Comparison of ENCODE assay signal across 1 cellular context in the genomic region with DNA sequence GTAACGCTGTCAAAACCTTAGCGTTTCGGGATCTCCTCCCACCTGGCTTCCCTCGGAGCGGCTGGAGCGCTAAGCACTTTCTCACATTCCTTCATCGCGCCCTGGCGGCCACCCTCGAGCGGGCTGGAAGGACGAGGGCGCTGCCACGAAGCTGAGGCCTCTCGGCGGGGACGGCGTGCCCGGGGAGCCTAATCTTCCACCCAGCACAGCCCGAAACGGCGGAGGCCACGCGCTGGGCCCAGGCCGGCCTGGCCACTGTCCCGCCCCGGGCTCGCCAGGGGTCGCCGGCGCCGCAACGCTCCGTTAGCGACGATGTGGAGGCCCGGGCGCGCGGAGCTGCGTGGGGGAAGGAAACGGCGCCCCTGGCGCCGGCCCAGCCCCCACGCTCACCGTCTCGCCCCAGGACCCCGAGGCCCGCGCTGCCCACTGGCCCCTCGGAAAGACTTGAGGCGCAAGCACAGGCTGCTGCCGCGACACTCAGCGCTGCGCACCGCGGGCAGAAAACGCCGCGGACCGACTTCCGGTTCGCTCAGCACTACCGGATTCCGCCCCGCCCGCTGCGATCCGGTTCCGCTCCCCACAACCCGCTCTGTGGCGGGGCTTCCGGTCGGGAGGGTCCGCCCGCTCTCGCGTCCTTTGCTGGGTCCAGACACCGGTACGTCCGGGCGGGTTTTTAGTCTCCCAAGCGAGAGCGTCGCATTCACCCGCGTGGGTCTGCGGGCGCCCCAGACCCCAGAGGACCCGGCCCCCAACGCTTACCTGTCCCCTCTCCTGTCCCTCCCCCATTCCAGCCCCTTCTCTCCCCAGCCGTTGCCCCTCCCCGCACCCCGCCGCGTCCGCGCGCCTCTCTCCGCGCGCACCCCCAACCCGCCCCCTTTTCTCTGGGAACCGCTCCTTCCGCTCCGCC.
TF ChIP-seq lines count a peak whose summit lies in the region.

A gene with protein sequence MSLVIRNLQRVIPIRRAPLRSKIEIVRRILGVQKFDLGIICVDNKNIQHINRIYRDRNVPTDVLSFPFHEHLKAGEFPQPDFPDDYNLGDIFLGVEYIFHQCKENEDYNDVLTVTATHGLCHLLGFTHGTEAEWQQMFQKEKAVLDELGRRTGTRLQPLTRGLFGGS (plus strand): TSS at position 582 of the 907 bp plus-strand sequence. CDS start 572 bp downstream, outside the sequence.

TF ChIP-seq in HepG2, 621 proteins besides CTCF, POLR2A, EP300 and RAD21 (continued from another document and continues in another):
- TF ChIP-seq, protein P1, sequence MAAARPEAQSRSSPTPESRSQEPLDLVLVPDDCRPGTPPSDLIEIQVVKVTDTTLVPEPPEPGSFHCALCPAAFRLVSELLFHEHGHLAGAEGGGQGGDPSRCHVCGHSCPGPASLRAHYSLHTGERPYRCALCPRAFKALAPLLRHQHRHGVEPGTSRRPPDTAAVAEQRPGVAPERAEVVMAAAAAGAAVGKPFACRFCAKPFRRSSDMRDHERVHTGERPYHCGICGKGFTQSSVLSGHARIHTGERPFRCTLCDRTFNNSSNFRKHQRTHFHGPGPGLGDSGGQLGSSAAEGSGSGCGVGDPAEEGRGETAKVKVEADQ (CRISPR knock-in tag; IDR thresholded peaks at IDR 0.05; ENCODE audit: borderline replicate concordance) = peak; percentile 88
- no peak for TF ChIP-seq NR2F1 (CRISPR knock-in tag; IDR thresholded peaks at IDR 0.05)
- TF ChIP-seq ZNF549 (CRISPR knock-in tag; IDR thresholded peaks at IDR 0.05) = no peak
- no peak for TF ChIP-seq KDM6A (CRISPR knock-in tag; IDR thresholded peaks at IDR 0.05; ENCODE audit: low read depth)
- TF ChIP-seq FOXK1 (CRISPR knock-in tag; IDR thresholded peaks at IDR 0.05; ENCODE audit: borderline replicate concordance, low read depth) = peak; percentile 71; the same call in 1 of the 2 replicates
- TF ChIP-seq ZBTB1 (CRISPR knock-in tag; IDR thresholded peaks at IDR 0.05; ENCODE audit: borderline replicate concordance) = no peak
- TF ChIP-seq KLF9 (CRISPR knock-in tag; IDR thresholded peaks at IDR 0.05; ENCODE audit: low read depth) = no peak
- TF ChIP-seq NONO (IDR thresholded peaks at IDR 0.05) = no peak
- peak; percentile 93 for TF ChIP-seq NONO (CRISPR knock-in tag; conservative IDR thresholded peaks at IDR 0.05)
- TF ChIP-seq PAX8 (CRISPR knock-in tag; IDR thresholded peaks at IDR 0.05; ENCODE audit: borderline replicate concordance) = peak; percentile 39; the same call in 1 of the 2 replicates
- TF ChIP-seq, protein P2, sequence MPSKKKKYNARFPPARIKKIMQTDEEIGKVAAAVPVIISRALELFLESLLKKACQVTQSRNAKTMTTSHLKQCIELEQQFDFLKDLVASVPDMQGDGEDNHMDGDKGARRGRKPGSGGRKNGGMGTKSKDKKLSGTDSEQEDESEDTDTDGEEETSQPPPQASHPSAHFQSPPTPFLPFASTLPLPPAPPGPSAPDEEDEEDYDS (CRISPR knock-in tag; IDR thresholded peaks at IDR 0.05) = peak; percentile 61
- no peak for TF ChIP-seq NCOR1 (IDR thresholded peaks at IDR 0.05; ENCODE audit: borderline replicate concordance, low read length)
- TF ChIP-seq, protein P3, sequence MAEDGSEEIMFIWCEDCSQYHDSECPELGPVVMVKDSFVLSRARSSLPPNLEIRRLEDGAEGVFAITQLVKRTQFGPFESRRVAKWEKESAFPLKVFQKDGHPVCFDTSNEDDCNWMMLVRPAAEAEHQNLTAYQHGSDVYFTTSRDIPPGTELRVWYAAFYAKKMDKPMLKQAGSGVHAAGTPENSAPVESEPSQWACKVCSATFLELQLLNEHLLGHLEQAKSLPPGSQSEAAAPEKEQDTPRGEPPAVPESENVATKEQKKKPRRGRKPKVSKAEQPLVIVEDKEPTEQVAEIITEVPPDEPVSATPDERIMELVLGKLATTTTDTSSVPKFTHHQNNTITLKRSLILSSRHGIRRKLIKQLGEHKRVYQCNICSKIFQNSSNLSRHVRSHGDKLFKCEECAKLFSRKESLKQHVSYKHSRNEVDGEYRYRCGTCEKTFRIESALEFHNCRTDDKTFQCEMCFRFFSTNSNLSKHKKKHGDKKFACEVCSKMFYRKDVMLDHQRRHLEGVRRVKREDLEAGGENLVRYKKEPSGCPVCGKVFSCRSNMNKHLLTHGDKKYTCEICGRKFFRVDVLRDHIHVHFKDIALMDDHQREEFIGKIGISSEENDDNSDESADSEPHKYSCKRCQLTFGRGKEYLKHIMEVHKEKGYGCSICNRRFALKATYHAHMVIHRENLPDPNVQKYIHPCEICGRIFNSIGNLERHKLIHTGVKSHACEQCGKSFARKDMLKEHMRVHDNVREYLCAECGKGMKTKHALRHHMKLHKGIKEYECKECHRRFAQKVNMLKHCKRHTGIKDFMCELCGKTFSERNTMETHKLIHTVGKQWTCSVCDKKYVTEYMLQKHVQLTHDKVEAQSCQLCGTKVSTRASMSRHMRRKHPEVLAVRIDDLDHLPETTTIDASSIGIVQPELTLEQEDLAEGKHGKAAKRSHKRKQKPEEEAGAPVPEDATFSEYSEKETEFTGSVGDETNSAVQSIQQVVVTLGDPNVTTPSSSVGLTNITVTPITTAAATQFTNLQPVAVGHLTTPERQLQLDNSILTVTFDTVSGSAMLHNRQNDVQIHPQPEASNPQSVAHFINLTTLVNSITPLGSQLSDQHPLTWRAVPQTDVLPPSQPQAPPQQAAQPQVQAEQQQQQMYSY (CRISPR knock-in tag; IDR thresholded peaks at IDR 0.05) = 0 out of 2 replicates have a peak, but pooled peaks have one; percentile 5
- TF ChIP-seq, protein P4, sequence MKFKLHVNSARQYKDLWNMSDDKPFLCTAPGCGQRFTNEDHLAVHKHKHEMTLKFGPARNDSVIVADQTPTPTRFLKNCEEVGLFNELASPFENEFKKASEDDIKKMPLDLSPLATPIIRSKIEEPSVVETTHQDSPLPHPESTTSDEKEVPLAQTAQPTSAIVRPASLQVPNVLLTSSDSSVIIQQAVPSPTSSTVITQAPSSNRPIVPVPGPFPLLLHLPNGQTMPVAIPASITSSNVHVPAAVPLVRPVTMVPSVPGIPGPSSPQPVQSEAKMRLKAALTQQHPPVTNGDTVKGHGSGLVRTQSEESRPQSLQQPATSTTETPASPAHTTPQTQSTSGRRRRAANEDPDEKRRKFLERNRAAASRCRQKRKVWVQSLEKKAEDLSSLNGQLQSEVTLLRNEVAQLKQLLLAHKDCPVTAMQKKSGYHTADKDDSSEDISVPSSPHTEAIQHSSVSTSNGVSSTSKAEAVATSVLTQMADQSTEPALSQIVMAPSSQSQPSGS (CRISPR knock-in tag; IDR thresholded peaks at IDR 0.05) = peak; percentile 29; the same call in 1 of the 2 replicates
- no peak for TF ChIP-seq ZNF782 (CRISPR knock-in tag; IDR thresholded peaks at IDR 0.05; ENCODE audit: borderline replicate concordance)
- TF ChIP-seq, protein P5, sequence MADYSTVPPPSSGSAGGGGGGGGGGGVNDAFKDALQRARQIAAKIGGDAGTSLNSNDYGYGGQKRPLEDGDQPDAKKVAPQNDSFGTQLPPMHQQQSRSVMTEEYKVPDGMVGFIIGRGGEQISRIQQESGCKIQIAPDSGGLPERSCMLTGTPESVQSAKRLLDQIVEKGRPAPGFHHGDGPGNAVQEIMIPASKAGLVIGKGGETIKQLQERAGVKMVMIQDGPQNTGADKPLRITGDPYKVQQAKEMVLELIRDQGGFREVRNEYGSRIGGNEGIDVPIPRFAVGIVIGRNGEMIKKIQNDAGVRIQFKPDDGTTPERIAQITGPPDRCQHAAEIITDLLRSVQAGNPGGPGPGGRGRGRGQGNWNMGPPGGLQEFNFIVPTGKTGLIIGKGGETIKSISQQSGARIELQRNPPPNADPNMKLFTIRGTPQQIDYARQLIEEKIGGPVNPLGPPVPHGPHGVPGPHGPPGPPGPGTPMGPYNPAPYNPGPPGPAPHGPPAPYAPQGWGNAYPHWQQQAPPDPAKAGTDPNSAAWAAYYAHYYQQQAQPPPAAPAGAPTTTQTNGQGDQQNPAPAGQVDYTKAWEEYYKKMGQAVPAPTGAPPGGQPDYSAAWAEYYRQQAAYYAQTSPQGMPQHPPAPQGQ (CRISPR knock-in tag; IDR thresholded peaks at IDR 0.05; ENCODE audit: borderline replicate concordance) = no peak
- no peak for TF ChIP-seq ZNF33A (CRISPR knock-in tag; IDR thresholded peaks at IDR 0.05; ENCODE audit: borderline replicate concordance)
- TF ChIP-seq, protein P6, sequence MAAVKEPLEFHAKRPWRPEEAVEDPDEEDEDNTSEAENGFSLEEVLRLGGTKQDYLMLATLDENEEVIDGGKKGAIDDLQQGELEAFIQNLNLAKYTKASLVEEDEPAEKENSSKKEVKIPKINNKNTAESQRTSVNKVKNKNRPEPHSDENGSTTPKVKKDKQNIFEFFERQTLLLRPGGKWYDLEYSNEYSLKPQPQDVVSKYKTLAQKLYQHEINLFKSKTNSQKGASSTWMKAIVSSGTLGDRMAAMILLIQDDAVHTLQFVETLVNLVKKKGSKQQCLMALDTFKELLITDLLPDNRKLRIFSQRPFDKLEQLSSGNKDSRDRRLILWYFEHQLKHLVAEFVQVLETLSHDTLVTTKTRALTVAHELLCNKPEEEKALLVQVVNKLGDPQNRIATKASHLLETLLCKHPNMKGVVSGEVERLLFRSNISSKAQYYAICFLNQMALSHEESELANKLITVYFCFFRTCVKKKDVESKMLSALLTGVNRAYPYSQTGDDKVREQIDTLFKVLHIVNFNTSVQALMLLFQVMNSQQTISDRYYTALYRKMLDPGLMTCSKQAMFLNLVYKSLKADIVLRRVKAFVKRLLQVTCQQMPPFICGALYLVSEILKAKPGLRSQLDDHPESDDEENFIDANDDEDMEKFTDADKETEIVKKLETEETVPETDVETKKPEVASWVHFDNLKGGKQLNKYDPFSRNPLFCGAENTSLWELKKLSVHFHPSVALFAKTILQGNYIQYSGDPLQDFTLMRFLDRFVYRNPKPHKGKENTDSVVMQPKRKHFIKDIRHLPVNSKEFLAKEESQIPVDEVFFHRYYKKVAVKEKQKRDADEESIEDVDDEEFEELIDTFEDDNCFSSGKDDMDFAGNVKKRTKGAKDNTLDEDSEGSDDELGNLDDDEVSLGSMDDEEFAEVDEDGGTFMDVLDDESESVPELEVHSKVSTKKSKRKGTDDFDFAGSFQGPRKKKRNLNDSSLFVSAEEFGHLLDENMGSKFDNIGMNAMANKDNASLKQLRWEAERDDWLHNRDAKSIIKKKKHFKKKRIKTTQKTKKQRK (IDR thresholded peaks at IDR 0.05; ENCODE audit: low read length) = no peak
- TF ChIP-seq KDM4B (CRISPR knock-in tag; IDR thresholded peaks at IDR 0.05) = 0 out of 2 replicates have a peak, but pooled peaks have one; percentile 76
- no peak for TF ChIP-seq ZNF572 (CRISPR knock-in tag; IDR thresholded peaks at IDR 0.05)
- TF ChIP-seq, protein P7, sequence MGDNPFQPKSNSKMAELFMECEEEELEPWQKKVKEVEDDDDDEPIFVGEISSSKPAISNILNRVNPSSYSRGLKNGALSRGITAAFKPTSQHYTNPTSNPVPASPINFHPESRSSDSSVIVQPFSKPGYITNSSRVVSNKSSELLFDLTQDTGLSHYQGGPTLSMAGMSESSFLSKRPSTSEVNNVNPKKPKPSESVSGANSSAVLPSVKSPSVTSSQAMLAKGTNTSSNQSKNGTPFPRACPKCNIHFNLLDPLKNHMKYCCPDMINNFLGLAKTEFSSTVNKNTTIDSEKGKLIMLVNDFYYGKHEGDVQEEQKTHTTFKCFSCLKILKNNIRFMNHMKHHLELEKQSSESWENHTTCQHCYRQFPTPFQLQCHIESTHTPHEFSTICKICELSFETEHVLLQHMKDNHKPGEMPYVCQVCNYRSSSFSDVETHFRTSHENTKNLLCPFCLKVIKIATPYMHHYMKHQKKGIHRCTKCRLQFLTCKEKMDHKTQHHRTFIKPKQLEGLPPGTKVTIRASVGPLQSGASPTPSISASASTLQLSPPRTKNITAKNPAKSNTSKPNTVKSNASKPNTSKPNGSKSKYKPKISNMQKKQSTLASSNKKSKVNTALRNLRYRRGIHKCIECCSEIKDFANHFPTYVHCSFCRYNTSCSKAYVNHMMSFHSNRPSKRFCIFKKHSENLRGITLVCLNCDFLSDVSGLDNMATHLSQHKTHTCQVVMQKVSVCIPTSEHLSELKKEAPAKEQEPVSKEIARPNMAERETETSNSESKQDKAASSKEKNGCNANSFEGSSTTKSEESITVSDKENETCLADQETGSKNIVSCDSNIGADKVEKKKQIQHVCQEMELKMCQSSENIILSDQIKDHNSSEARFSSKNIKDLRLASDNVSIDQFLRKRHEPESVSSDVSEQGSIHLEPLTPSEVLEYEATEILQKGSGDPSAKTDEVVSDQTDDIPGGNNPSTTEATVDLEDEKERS (CRISPR knock-in tag; IDR thresholded peaks at IDR 0.05) = peak; percentile 69; the same call in 1 of the 2 replicates
